19 cellular contexts compared by ENCODE assay signal in the genomic region with DNA sequence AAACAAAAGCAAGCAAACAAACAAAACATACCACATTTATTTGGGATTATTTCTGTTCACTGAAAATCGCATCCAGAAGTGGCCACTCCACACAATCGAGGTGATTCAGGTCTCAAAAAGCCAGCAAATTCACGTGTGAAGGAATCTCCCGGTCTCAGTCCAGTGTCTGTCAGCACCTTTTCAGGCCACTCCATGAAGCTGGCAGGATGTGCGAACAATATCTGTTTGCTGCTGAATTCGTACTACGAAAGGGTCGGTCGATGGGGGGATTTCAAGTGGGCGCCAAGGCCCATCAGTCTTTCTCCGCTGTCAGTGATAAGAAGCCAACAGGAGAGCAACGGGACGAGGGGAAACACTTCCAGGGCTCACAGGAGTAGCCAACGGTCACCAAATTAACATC.
DNase-seq lines count a peak whose midpoint lies in the region; ATAC-seq, FAIRE-seq and TF ChIP-seq lines count a peak whose summit lies in the region.
"Had no signal": no experiment of that assay in that cellular context is flagged by ENCODE, and none has a peak within 500 bp of the region (broad histone marks: within the 10 kb centered on the region; RNA-seq: fewer than 3 reads in every experiment).

No MANE protein-coding gene starts in this region.

- H3K9ac ChIP-seq in DND-41 (ENCODE audit: low read depth, low read length), result no peak overlapping the region
- H3K9ac ChIP-seq in H1 (replicated peaks in 1 of 4; ENCODE audit: extremely low read depth in 1 of 4, low read depth in 3 of 4, low read length in 3 of 4), result peak overlapping the region in 1 of 4 experiments; percentile 14; a peak in 1 of 7 replicates
- H3K9ac ChIP-seq in neuronal stem cell (ENCODE audit: low read depth, low read length, poor library complexity), result no peak overlapping the region
- H3K9ac ChIP-seq: BLaER1 had no signal

- TF ChIP-seq CTCF in DND-41 (IDR thresholded peaks at IDR 0.05; ENCODE audit: borderline replicate concordance, extremely low read depth, low read length, poor library complexity, severe bottlenecking) (no peak), H1 (IDR thresholded peaks at IDR 0.05; ENCODE audit: control extremely low read depth in 1 of 3, insufficient read depth in 1 of 3, low read depth in 1 of 3, low read length in 3 of 3) (no peak)

- H3K23me2 ChIP-seq in H1 (ENCODE audit: low read depth, low read length), result no peaks in the 10 kb centered on the region

- H3K14ac ChIP-seq in H1 (ENCODE audit: insufficient read length) (no peak overlapping the region), neuronal stem cell (ENCODE audit: low read length) (no peak overlapping the region)

- H3K18ac ChIP-seq in H1 (ENCODE audit: extremely low read depth, low read length) (no peak overlapping the region; the same call in 1 of the 2 replicates), neuronal stem cell (ENCODE audit: low read length) (peak overlapping the region; percentile 6)

- H3K4ac ChIP-seq in H1 (replicated peaks; ENCODE audit: insufficient read length, low read depth, low read length), result no peak overlapping the region
- no peak overlapping the region for H3K4ac ChIP-seq in neuronal stem cell (ENCODE audit: low read length)

- WGBS in right cardiac atrium, result 31% methylated on average over 14 of the region's 14 CpGs
- WGBS in H1 (ENCODE audit: extremely low coverage in 1 of 2, insufficient coverage in 1 of 2, insufficient read length in 1 of 2, insufficient replicate concordance in 2 of 2, low coverage in 1 of 2, low lambda C conversion rate in 2 of 2, missing lambda C conversion rate in 1 of 2), 2 experiments, result 93% methylated on average over 14 of the region's 14 CpGs; no CpG with 5 or more reads in 1 of the 2 experiments
- WGBS in neuronal stem cell (ENCODE audit: extremely low coverage in 2 of 2, insufficient read length in 2 of 2, insufficient replicate concordance in 1 of 2), 2 donors, result no CpG with 5 or more reads among the region's 14 CpGs

- no peak overlapping the region for H3K23ac ChIP-seq in H1 (ENCODE audit: insufficient read length)
- H3K23ac ChIP-seq in neuronal stem cell (ENCODE audit: low read depth, low read length, poor library complexity), result no peak overlapping the region

- H2AK5ac ChIP-seq in H1 (ENCODE audit: low read depth, low read length), result no peak overlapping the region
- no peak overlapping the region for H2AK5ac ChIP-seq in neuronal stem cell (ENCODE audit: low read depth, low read length)

- H3K9me3 ChIP-seq in right cardiac atrium (ENCODE audit: control insufficient read depth, low read length), result no peaks in the 10 kb centered on the region
- no peaks in the 10 kb centered on the region for H3K9me3 ChIP-seq in DND-41 (ENCODE audit: insufficient read depth, low read length, severe bottlenecking)
- no peaks in the 10 kb centered on the region for H3K9me3 ChIP-seq in H1 (ENCODE audit: insufficient read depth in 2 of 2, low read depth in 1 of 2, low read length in 1 of 2)
- peaks cover 0 to 2% of the 10 kb centered on the region in 2 donors for H3K9me3 ChIP-seq in neuronal stem cell (replicated peaks in 1 of 2; ENCODE audit: control insufficient read depth in 2 of 2, insufficient read depth in 1 of 2, low read depth in 1 of 2, low read length in 2 of 2)
- H3K9me3 ChIP-seq: HAP-1 had no signal

- POLR2A ChIA-PET in H1 (lab: Charles Lee; ENCODE audit: partially characterized antibody), result no interaction called here

- H3K27ac ChIP-seq in right cardiac atrium (ENCODE audit: low read length) (no peak overlapping the region), DND-41 (ENCODE audit: low read length) (0 out of 2 replicates have a peak overlapping the region, but pooled peaks have one; percentile 10), H1 (ENCODE audit: low read depth, low read length) (no peak overlapping the region), neuronal stem cell (replicated peaks; ENCODE audit: low read length) (no peak overlapping the region)
- H3K27ac ChIP-seq: BLaER1 had no signal

- H2BK15ac ChIP-seq in H1 (ENCODE audit: low read length) (no peak overlapping the region), neuronal stem cell (ENCODE audit: low read length) (no peak overlapping the region)

- TF ChIP-seq POLR2A in H1 (IDR thresholded peaks at IDR 0.05; ENCODE audit: control extremely low read depth in 1 of 2, low read depth in 2 of 2, low read length in 2 of 2), result no peak

- H2AFZ ChIP-seq in DND-41 (ENCODE audit: low read depth, low read length), result no peak overlapping the region
- 0 out of 2 replicates have a peak overlapping the region, but pooled peaks have one; percentile 68 for H2AFZ ChIP-seq in H1 (ENCODE audit: low read length)
- no peak overlapping the region for H2AFZ ChIP-seq in neuronal stem cell (ENCODE audit: low read length)

- no peak for TF ChIP-seq EP300 in H1 (IDR thresholded peaks at IDR 0.05; ENCODE audit: borderline replicate concordance in 1 of 2, low read depth in 2 of 2, low read length in 2 of 2)

- no peak overlapping the region for H2BK12ac ChIP-seq in H1 (ENCODE audit: low read depth, low read length)
- H2BK12ac ChIP-seq in neuronal stem cell (ENCODE audit: low read length), result no peak overlapping the region

- H3K4me1 ChIP-seq in right cardiac atrium (ENCODE audit: control insufficient read depth, insufficient read depth, low read length) (no peaks in the 10 kb centered on the region), DND-41 (ENCODE audit: insufficient read depth, low read length) (peaks cover 45% of the 10 kb centered on the region), H1 (replicated peaks in 1 of 4; ENCODE audit: control insufficient read depth in 3 of 4, insufficient read depth in 4 of 4, low read length in 3 of 4) (no peaks in the 10 kb centered on the region), neuronal stem cell (ENCODE audit: control insufficient read depth in 2 of 2, insufficient read depth in 1 of 2, low read depth in 1 of 2, low read length in 2 of 2) (peaks cover 0 to 3% of the 10 kb centered on the region in 2 donors)
- H3K4me1 ChIP-seq: HAP-1 had no signal

- no peak overlapping the region for H4K91ac ChIP-seq in H1 (replicated peaks; ENCODE audit: insufficient read length, low read length)
- no peak overlapping the region for H4K91ac ChIP-seq in neuronal stem cell (ENCODE audit: low read depth, low read length, poor library complexity)

- ATAC-seq in Right ventricle myocardium superior (ENCODE audit: poor library complexity) (peak; percentile 34), right cardiac atrium (no peak), DND-41 (ENCODE audit: insufficient read depth, low read depth) (no peak), GM21515 (IDR thresholded peaks at IDR 0.05; ENCODE audit: unreplicated experiment) (no peak), HG03354 (IDR thresholded peaks at IDR 0.05; ENCODE audit: poor library complexity, severe bottlenecking, unreplicated experiment) (no peak)
- no peak for ATAC-seq in stimulated activated naive CD8-positive, alpha-beta T cell treated with anti-CD3 and anti-CD28 coated beads, Interleukin-15, Interleukin-2, amounts not matched to agents 100 U/mL and 50 U/mL, for 24 hours
- ATAC-seq: GM12878, K562 had no signal

- TF ChIP-seq RAD21 in H1 (IDR thresholded peaks at IDR 0.05 in 1 of 2, conservative IDR thresholded peaks at IDR 0.05 in 1 of 2; ENCODE audit: low read depth in 2 of 2, low read length in 2 of 2), result no peak

- H3K4me3 ChIP-seq in right cardiac atrium (ENCODE audit: low read length) (no peak overlapping the region), DND-41 (ENCODE audit: low read depth in 1 of 2, low read length in 2 of 2) (no peak overlapping the region), H1 (ENCODE audit: extremely low read depth in 1 of 4, insufficient read depth in 2 of 4, low read depth in 3 of 4, low read length in 4 of 4) (no peak overlapping the region), neuronal stem cell (ENCODE audit: low read length in 2 of 2) (no peak overlapping the region)
- H3K4me3 ChIP-seq: BLaER1, GM12878, HAP-1, K562 had no signal

- H4K8ac ChIP-seq in H1 (ENCODE audit: extremely low read depth, insufficient read depth, low read length), result no peak overlapping the region
- no peak overlapping the region for H4K8ac ChIP-seq in neuronal stem cell (ENCODE audit: low read depth, low read length)

- CTCF ChIA-PET in H1 (lab: Charles Lee; ENCODE audit: partially characterized antibody), result interaction anchor here (1.0 to 1.3 kb wide), 2 partner anchors 195 to 510 kb away, joined by 4 read pairs; no protein-coding TSS in a partner anchor

- H2BK120ac ChIP-seq in H1 (replicated peaks; ENCODE audit: low read depth, low read length) (no peak overlapping the region), neuronal stem cell (ENCODE audit: low read depth, low read length) (no peak overlapping the region)

- H3K36me3 ChIP-seq in DND-41 (ENCODE audit: insufficient read depth, low read length), result no peaks in the 10 kb centered on the region
- H3K36me3 ChIP-seq in H1 (ENCODE audit: control insufficient read depth in 2 of 4, insufficient read depth in 4 of 4, low read length in 3 of 4), result no peaks in the 10 kb centered on the region
- H3K36me3 ChIP-seq in neuronal stem cell (replicated peaks in 1 of 2; ENCODE audit: control insufficient read depth in 2 of 2, insufficient read depth in 2 of 2, low read length in 2 of 2), result no peaks in the 10 kb centered on the region
- H3K36me3 ChIP-seq: BLaER1, HAP-1 had no signal

- DNase-seq in Right ventricle myocardium superior (no peak), right cardiac atrium (no peak), DND-41 (no peak), H1 (ENCODE audit: low read depth in 1 of 2, low spot score in 2 of 2) (no peak), neuronal stem cell (ENCODE audit: low spot score) (no peak)
- no peak for DNase-seq in stimulated activated naive CD8-positive, alpha-beta T cell treated with anti-CD3 and anti-CD28 coated beads, Interleukin-15, Interleukin-2, amounts not matched to agents 100 U/mL and 50 U/mL, for 24 hours
- DNase-seq: 8988T; CD4-positive, alpha-beta memory T cell; DMS153; DMS79; GOT3; IMR-90 had no signal

- H4K5ac ChIP-seq in H1 (ENCODE audit: insufficient read length, low read depth, low read length), result no peak overlapping the region

- H4K20me1 ChIP-seq in DND-41 (ENCODE audit: insufficient read depth, low read length) (no peaks in the 10 kb centered on the region), H1 (replicated peaks in 1 of 2; ENCODE audit: control insufficient read depth in 1 of 2, insufficient read depth in 2 of 2, low read length in 2 of 2) (no peaks in the 10 kb centered on the region)
- H4K20me1 ChIP-seq: BLaER1 had no signal

- intact Hi-C loops in Right ventricle myocardium superior (cut with DNase I), result no loop called here
- intact Hi-C loops in right cardiac atrium (cut with DNase I), result no loop called here

- no peak for FAIRE-seq in H1 (lab: Jason Lieb, UNC)
- FAIRE-seq: GM12878, HTR-8/SVneo, K562 had no signal

- H2BK5ac ChIP-seq in H1 (ENCODE audit: low read depth, low read length) (no peak overlapping the region), neuronal stem cell (ENCODE audit: low read length) (no peak overlapping the region)

- no peak overlapping the region for H2BK20ac ChIP-seq in H1 (ENCODE audit: low read length)

- H3K79me1 ChIP-seq in H1 (ENCODE audit: low read depth, low read length) (no peaks in the 10 kb centered on the region), neuronal stem cell (ENCODE audit: low read depth, low read length) (no peaks in the 10 kb centered on the region)

- no peak overlapping the region for H3K56ac ChIP-seq in H1 (replicated peaks; ENCODE audit: insufficient read length, low read depth, low read length)

- H3K79me2 ChIP-seq in DND-41 (ENCODE audit: insufficient read depth, low read length) (no peaks in the 10 kb centered on the region), H1 (ENCODE audit: control insufficient read depth in 1 of 2, insufficient read depth in 2 of 2, low read length in 2 of 2) (no peaks in the 10 kb centered on the region)

- H3K4me2 ChIP-seq in DND-41 (ENCODE audit: insufficient read depth, low read length) (no peak overlapping the region), H1 (ENCODE audit: insufficient read depth in 1 of 2, low read depth in 2 of 2, low read length in 2 of 2) (no peak overlapping the region), neuronal stem cell (ENCODE audit: insufficient read depth, low read length, poor library complexity, severe bottlenecking) (no peak overlapping the region)
- H3K4me2 ChIP-seq: BLaER1 had no signal

- H3K27me3 ChIP-seq in right cardiac atrium (ENCODE audit: control insufficient read depth, insufficient read depth) (no peaks in the 10 kb centered on the region), DND-41 (ENCODE audit: insufficient read depth, low read length, poor library complexity) (no peaks in the 10 kb centered on the region), H1 (replicated peaks in 1 of 4; ENCODE audit: control insufficient read depth in 3 of 4, extremely low read depth in 1 of 4, insufficient read depth in 3 of 4, low read length in 3 of 4) (no peaks in the 10 kb centered on the region), neuronal stem cell (ENCODE audit: control insufficient read depth in 3 of 3, insufficient read depth in 3 of 3, low read depth in 1 of 3, low read length in 3 of 3) (peaks cover 0 to 2% (median 0%) of the 10 kb centered on the region in 3 experiments)
- H3K27me3 ChIP-seq: BLaER1 had no signal
